Comparison of ENCODE assay signal across 9 cellular contexts in genomic region chr14:94051115-94051514, GRCh38. TPM values are rescaled to one million over a fixed set of nuclear protein-coding genes. Genes with fewer than 3 reads are reported as not detected.
DNase-seq lines count a peak whose midpoint lies in the region; ATAC-seq and TF ChIP-seq lines count a peak whose summit lies in the region.
"Had no signal": no experiment of that assay in that cellular context is flagged by ENCODE, and none has a peak within 500 bp of the region (broad histone marks: within the 10 kb centered on the region; RNA-seq: fewer than 3 reads in every experiment).

No MANE protein-coding gene starts in this region.

- H3K23ac ChIP-seq in mesendoderm (ENCODE audit: low read length): no peak overlapping the region

- no peak overlapping the region for H4K8ac ChIP-seq in mesendoderm (ENCODE audit: low read depth, low read length)

- no peak overlapping the region for H2AK5ac ChIP-seq in mesendoderm (ENCODE audit: low read length)

- no peaks in the 10 kb centered on the region for H3K4me1 ChIP-seq in colonic mucosa
- no peaks in the 10 kb centered on the region for H3K4me1 ChIP-seq in mesendoderm (ENCODE audit: control insufficient read depth, low read depth, low read length)

- H3K27ac ChIP-seq in colonic mucosa (no peak overlapping the region), mesendoderm (ENCODE audit: low read depth, low read length) (no peak overlapping the region)

- no peak overlapping the region for H2BK15ac ChIP-seq in mesendoderm (replicated peaks; ENCODE audit: low read depth)

- H3K79me2 ChIP-seq in mesendoderm (ENCODE audit: control insufficient read depth, insufficient read depth, low read length): no peaks in the 10 kb centered on the region

- H3K56ac ChIP-seq in mesendoderm (ENCODE audit: low read length): no peak overlapping the region

- H3K9me3 ChIP-seq in colonic mucosa: no peaks in the 10 kb centered on the region

- intact Hi-C loops in colonic mucosa (cut with DNase I): loop anchor here (2.0 kb wide), 1 partner anchor 82 kb away; no protein-coding TSS in a partner anchor

- ATAC-seq in HG02970 (IDR thresholded peaks at IDR 0.05; ENCODE audit: low FRiP score, unreplicated experiment): no peak

- H3K79me1 ChIP-seq in mesendoderm (ENCODE audit: low read length): no peaks in the 10 kb centered on the region

- H3K4me3 ChIP-seq in LNCaP clone FGC (ENCODE audit: low read depth, low read length): no peak overlapping the region
- H3K4me3 ChIP-seq in colonic mucosa: no peak overlapping the region
- H3K4me3 ChIP-seq in mesendoderm (ENCODE audit: low read length): no peak overlapping the region

- H2BK5ac ChIP-seq in mesendoderm (ENCODE audit: low read length): no peak overlapping the region

- TF ChIP-seq CTCF in LNCaP clone FGC (IDR thresholded peaks at IDR 0.05; ENCODE audit: control insufficient read depth, extremely low read depth, insufficient read depth) (peak; percentile 63), colonic mucosa (IDR thresholded peaks at IDR 0.05) (peak; percentile 38)

- no CpG with 5 or more reads among the region's 9 CpGs for WGBS in mesendoderm (ENCODE audit: extremely low coverage, insufficient coverage, low lambda C conversion rate)

- no peaks in the 10 kb centered on the region for H3K27me3 ChIP-seq in colonic mucosa
- H3K27me3 ChIP-seq in mesendoderm (ENCODE audit: insufficient read depth, low read length, poor library complexity): no peaks in the 10 kb centered on the region

- DNase-seq in AG20443 (ENCODE audit: low spot score) (peak; percentile 34), LNCaP clone FGC (ENCODE audit: low read depth) (no peak), colonic mucosa (peak; percentile 54), mesendoderm (peak; percentile 46), NCI-H2081 treated with DMSO at 0.1 percent for 48 hours (lab: John Stamatoyannopoulos, UW) (no peak), GOT3 (lab: John Stamatoyannopoulos, UW) (no peak)
- DNase-seq in stimulated activated CD4-positive, alpha-beta T cell treated with anti-CD3 and anti-CD28 coated beads, Interleukin-4, amount 100 ng/mL, for 1 hour: no peak
- DNase-seq: activated naive CD8-positive, alpha-beta T cell treated with anti-CD3 and anti-CD28 coated beads, Interleukin-2, amount 10 ng/mL, durations not matched to agents 7 days and 5 days had no signal

- H2BK120ac ChIP-seq in mesendoderm (ENCODE audit: low read depth, low read length): no peak overlapping the region

- H3K9ac ChIP-seq in colonic mucosa (ENCODE audit: low read depth in 2 of 2, low read length in 2 of 2) (no peak overlapping the region), mesendoderm (ENCODE audit: low read length) (no peak overlapping the region)

- no peak overlapping the region for H4K5ac ChIP-seq in mesendoderm (ENCODE audit: low read length)

- no peak overlapping the region for H3K4ac ChIP-seq in mesendoderm (ENCODE audit: low read depth, low read length)

- no peak overlapping the region for H3K4me2 ChIP-seq in mesendoderm (ENCODE audit: low read length)

- H3K36me3 ChIP-seq in colonic mucosa (peaks cover 18% of the 10 kb centered on the region), mesendoderm (ENCODE audit: control insufficient read depth, insufficient read depth, low read length) (peaks cover 18% of the 10 kb centered on the region)

- H3K18ac ChIP-seq in mesendoderm (ENCODE audit: low read length): no peak overlapping the region

RNA-seq across cellular contexts. Expression of gene OTUB2, which starts 25.0 kb away (rescaled TPM):
- 1 to 10 TPM; 2.2 to 2.7 TPM for total RNA-seq in colonic mucosa
- 0.93 TPM for polyA plus RNA-seq in mesendoderm (2013, experiment 1 of 2)
- 1.1 TPM for polyA plus RNA-seq in mesendoderm (2013, experiment 2 of 2)

RNA-seq across cellular contexts. Expression of gene DDX24, which starts 29.9 kb away (rescaled TPM):
- 100 to 1,000 TPM; 110 to 142 TPM for total RNA-seq in colonic mucosa
- 181 TPM for polyA plus RNA-seq in mesendoderm (2013, experiment 1 of 2)
- polyA plus RNA-seq in mesendoderm (2013, experiment 2 of 2): 186 TPM

RNA-seq across cellular contexts. Expression of gene IFI27L1, which starts 30.0 kb away (rescaled TPM):
- total RNA-seq in colonic mucosa: 10 to 100 TPM; 15.8 to 27.4 TPM
- polyA plus RNA-seq in mesendoderm (2013, experiment 1 of 2): 14.1 TPM
- 14.6 TPM for polyA plus RNA-seq in mesendoderm (2013, experiment 2 of 2)

RNA-seq across cellular contexts. Expression of gene CCDC197, which starts 54.0 kb away (rescaled TPM):
- not detected for total RNA-seq in colonic mucosa
- not detected for polyA plus RNA-seq in mesendoderm (2013, experiment 1 of 2)
- polyA plus RNA-seq in mesendoderm (2013, experiment 2 of 2): not detected

RNA-seq across cellular contexts. Expression of gene IFI27, which starts 59.4 kb away (rescaled TPM):
- total RNA-seq in colonic mucosa: 100 to 1,000 TPM; 219 to 709 TPM
- polyA plus RNA-seq in mesendoderm (2013, experiment 1 of 2): 0.67 TPM
- polyA plus RNA-seq in mesendoderm (2013, experiment 2 of 2): 0.64 TPM

Comparison
In these comparisons a context has a peak if more than half of its experiments do, and no peak if none do; other contexts are left out.
1. DNase-seq: peak in AG20443 (single experiment), colonic mucosa (single experiment) and mesendoderm (single experiment); none in LNCaP clone FGC (single experiment), NCI-H2081 treated with DMSO at 0.1 percent for 48 hours (single experiment), GOT3 (single experiment) and stimulated activated CD4-positive, alpha-beta T cell treated with anti-CD3 and anti-CD28 coated beads, Interleukin-4, amount 100 ng/mL, for 1 hour (single experiment).